Comparison of ENCODE assay signal across 8 cellular contexts in genomic region chr1:243848165-243849088, GRCh38. TPM values are rescaled to one million over a fixed set of nuclear protein-coding genes. Genes with fewer than 3 reads are reported as not detected.
DNase-seq lines count a peak whose midpoint lies in the region; ATAC-seq and TF ChIP-seq lines count a peak whose summit lies in the region.

No MANE protein-coding gene starts in this region.

- TF ChIP-seq CTCF in AG04450 (IDR thresholded peaks at IDR 0.05; ENCODE audit: low read depth, low read length): no peak
- no peak for TF ChIP-seq CTCF in cardiac fibroblast (IDR thresholded peaks at IDR 0.05; ENCODE audit: low read depth, low read length)

- no peak for DNase-seq in AG04450 (ENCODE audit: low read depth, low spot score)
- DNase-seq in cardiac fibroblast (ENCODE audit: low read depth in 2 of 2): peak in 1 of 2 donors; percentile 25
- no peak for DNase-seq in UCSD-AML1 (lab: John Stamatoyannopoulos, UW; ENCODE audit: unreplicated experiment)
- DNase-seq in dermis blood vessel endothelial cell: no peak
- DNase-seq in cerebellar nuclear complex (lab: John Stamatoyannopoulos, UW): no peak

- no peak for ATAC-seq in GM21526 (IDR thresholded peaks at IDR 0.05; ENCODE audit: low FRiP score, unreplicated experiment)

- no peaks in the 10 kb centered on the region for H3K9me3 ChIP-seq in AG04450 (ENCODE audit: control insufficient read depth, insufficient read depth, low read length)
- no peaks in the 10 kb centered on the region for H3K9me3 ChIP-seq in HUES48 (ENCODE audit: control insufficient read depth, insufficient read depth, low read length)
- H3K9me3 ChIP-seq in muscle layer of duodenum (ENCODE audit: control insufficient read depth in 1 of 2, low read length in 2 of 2): no peaks in the 10 kb centered on the region

- H3K4me1 ChIP-seq in HUES48 (ENCODE audit: control insufficient read depth, insufficient read depth, low read length) (peaks cover 23% of the 10 kb centered on the region), muscle layer of duodenum (ENCODE audit: control insufficient read depth in 1 of 2, insufficient read depth in 2 of 2, low read length in 2 of 2) (peaks cover 0 to 15% of the 10 kb centered on the region in 2 donors)

- H3K4me3 ChIP-seq in AG04450 (ENCODE audit: low read depth, low read length) (peak overlapping the region; percentile 67), HUES48 (ENCODE audit: low read depth, low read length) (peak overlapping the region; percentile 80), cardiac fibroblast (replicated peaks in 1 of 2; ENCODE audit: low read depth in 2 of 2, low read length in 2 of 2) (peak overlapping the region; percentile 66 to 79), muscle layer of duodenum (ENCODE audit: low read depth in 1 of 2, low read length in 2 of 2) (peak overlapping the region; percentile 51 to 82)

- H3K27me3 ChIP-seq in AG04450 (ENCODE audit: control insufficient read depth, insufficient read depth, low read length) (no peaks in the 10 kb centered on the region), HUES48 (ENCODE audit: control insufficient read depth, insufficient read depth, low read length) (peaks cover 7% of the 10 kb centered on the region; the same call in 1 of the 2 replicates), muscle layer of duodenum (ENCODE audit: low read depth, low read length) (no peaks in the 10 kb centered on the region)

- peak overlapping the region; percentile 60; the same call in 1 of the 2 replicates for H3K9ac ChIP-seq in HUES48 (ENCODE audit: low read depth, low read length)

- H3K27ac ChIP-seq in AG04450 (ENCODE audit: low read depth, low read length): peak overlapping the region; percentile 41
- peak overlapping the region; percentile 99 for H3K27ac ChIP-seq in HUES48 (ENCODE audit: low read depth, low read length)
- H3K27ac ChIP-seq in muscle layer of duodenum (ENCODE audit: low read length): peak overlapping the region; percentile 67

- H3K36me3 ChIP-seq in HUES48 (ENCODE audit: control insufficient read depth, insufficient read depth, low read length) (no peaks in the 10 kb centered on the region), muscle layer of duodenum (ENCODE audit: control insufficient read depth in 1 of 2, insufficient read depth in 2 of 2, low read length in 2 of 2) (peaks cover 0 to 4% of the 10 kb centered on the region in 2 donors)

- POLR2A ChIA-PET in AG04450 (lab: Yijun Ruan, JAX): no interaction called here

- CTCF ChIA-PET in AG04450 (lab: Charles Lee): no interaction called here

RNA-seq across cellular contexts. Expression of gene AKT3, which starts 1.6 kb away (rescaled TPM):
- polyA plus RNA-seq in AG04450 (2011; rRNA removed): 25.9 and 34.9 TPM in 2 replicates
- 25.0 and 39.4 TPM in 2 replicates for polyA minus RNA-seq in AG04450 (2011; rRNA and poly(A)+ RNA removed)
- total RNA-seq in dermis blood vessel endothelial cell: 86.4 and 87.5 TPM in 2 replicates

Comparison
In these comparisons a context has a peak if more than half of its experiments do, and no peak if none do; other contexts are left out.
1. H3K27ac ChIP-seq: peak in every context shown above with its lines; median percentile 99 in HUES48; 67 in muscle layer of duodenum; 41 in AG04450.